Comparison of ENCODE assay signal across 8 cellular contexts in genomic region chr18:75209129-75209951, GRCh38. TPM values are rescaled to one million over a fixed set of nuclear protein-coding genes. Genes with fewer than 3 reads are reported as not detected.
DNase-seq lines count a peak whose midpoint lies in the region; ATAC-seq lines count a peak whose summit lies in the region.

PTGR3 (minus strand) TSS chr18:75209139; CDS start chr18:75209058, 81 bp downstream.

- H3K4me1 ChIP-seq in CD8-positive, alpha-beta memory T cell (ENCODE audit: insufficient read depth, low read length): peaks cover 47% of the 10 kb centered on the region
- H3K4me1 ChIP-seq in effector memory CD4-positive, alpha-beta T cell (ENCODE audit: control insufficient read depth, insufficient read depth, low read length, poor library complexity, severe bottlenecking): peaks cover 25% of the 10 kb centered on the region

- POLR2A ChIA-PET in CD8-positive, alpha-beta memory T cell (lab: Charles Lee): interaction anchor here (0.5 to 1.3 kb wide), 5 partner anchors 10 to 504 kb away, joined by 3 to 6 read pairs (median 3); no protein-coding TSS in a partner anchor

- H3K27ac Mint-ChIP-seq in CD8-positive, alpha-beta memory T cell: peak within 1 kb of the TSS; percentile 91 to 99 (median 98)

- H3K4me1 Mint-ChIP-seq in CD8-positive, alpha-beta memory T cell: peaks cover 59 to 69% (median 68%) of the 10 kb centered on the region in 3 donors

- peaks cover 0 to 29% (median 3%) of the 10 kb centered on the region in 3 donors for H3K36me3 Mint-ChIP-seq in CD8-positive, alpha-beta memory T cell

- peaks cover 0 to 5% of the 10 kb centered on the region in 2 donors for H3K27me3 Mint-ChIP-seq in CD8-positive, alpha-beta memory T cell

- H3K9me3 ChIP-seq in CD8-positive, alpha-beta memory T cell (ENCODE audit: low read length): no peaks in the 10 kb centered on the region
- H3K9me3 ChIP-seq in effector memory CD4-positive, alpha-beta T cell (ENCODE audit: control insufficient read depth, low read length): no peaks in the 10 kb centered on the region

- no peaks in the 10 kb centered on the region for H3K27me3 ChIP-seq in CD8-positive, alpha-beta memory T cell (ENCODE audit: insufficient read depth, low read length, poor library complexity, severe bottlenecking)
- no peaks in the 10 kb centered on the region for H3K27me3 ChIP-seq in effector memory CD4-positive, alpha-beta T cell (replicated peaks; ENCODE audit: control insufficient read depth, insufficient read depth, low read length, poor library complexity, severe bottlenecking)

- peak; percentile 72 to 86 (median 77) for DNase-seq in CD8-positive, alpha-beta memory T cell
- peak; percentile 68 for DNase-seq in HT-29 (ENCODE audit: low spot score)
- DNase-seq in NOMO-1 treated with DMSO at 0.1 percent for 48 hours (lab: John Stamatoyannopoulos, UW; ENCODE audit: unreplicated experiment): peak; percentile 78
- peak in 2 of 3 experiments; percentile 41 to 64 for DNase-seq in activated CD8-positive, alpha-beta memory T cell treated with anti-CD3 and anti-CD28 coated beads for 48 hours (ENCODE audit: low read depth in 2 of 3, low spot score in 2 of 3)
- DNase-seq in effector memory CD4-positive, alpha-beta T cell: peak; percentile 66 to 74 (median 66)
- peak; percentile 89 for DNase-seq in medulla oblongata (ENCODE audit: extremely low spot score)
- DNase-seq in stimulated activated CD8-positive, alpha-beta memory T cell treated with anti-CD3 and anti-CD28 coated beads, Interleukin-12 subunit alpha, Interleukin-12 subunit beta, amount 100 ng/mL, for 4 hours (ENCODE audit: low read depth): peak; percentile 60

- peak within 1 kb of the TSS; percentile 98 to 100 (median 98) for H3K4me3 Mint-ChIP-seq in CD8-positive, alpha-beta memory T cell

- peak; percentile 14 for ATAC-seq in GM19468 (IDR thresholded peaks at IDR 0.05; ENCODE audit: extremely low read depth, unreplicated experiment)

- peaks cover 0 to 1% (median 0%) of the 10 kb centered on the region in 5 donors for H3K9me3 Mint-ChIP-seq in CD8-positive, alpha-beta memory T cell

- no peaks in the 10 kb centered on the region for H3K36me3 ChIP-seq in CD8-positive, alpha-beta memory T cell (ENCODE audit: insufficient read depth, low read length)
- H3K36me3 ChIP-seq in effector memory CD4-positive, alpha-beta T cell (ENCODE audit: control insufficient read depth, insufficient read depth, low read length): no peaks in the 10 kb centered on the region

- H3K27ac ChIP-seq in CD8-positive, alpha-beta memory T cell (ENCODE audit: low read depth, low read length): peak within 1 kb of the TSS; percentile 75
- H3K27ac ChIP-seq in effector memory CD4-positive, alpha-beta T cell (ENCODE audit: insufficient read depth, low read length, poor library complexity, severe bottlenecking): peak within 1 kb of the TSS; percentile 81

- H3K4me3 ChIP-seq in CD8-positive, alpha-beta memory T cell (ENCODE audit: low read length): peak within 1 kb of the TSS; percentile 77
- H3K4me3 ChIP-seq in effector memory CD4-positive, alpha-beta T cell (ENCODE audit: insufficient read depth, low read depth, low read length, poor library complexity, severe bottlenecking): peak within 1 kb of the TSS; percentile 70

- CTCF ChIA-PET in CD8-positive, alpha-beta memory T cell (lab: Charles Lee): interaction anchor here (1.1 to 1.4 kb wide), 2 partner anchors 33 to 37 kb away, joined by 3 to 4 read pairs; no protein-coding TSS in a partner anchor

RNA-seq across cellular contexts. Expression of gene PTGR3, which starts in this region (rescaled TPM):
- total RNA-seq in CD8-positive, alpha-beta memory T cell: 10 to 100 TPM; 25.8 to 26.3 TPM
- polyA plus RNA-seq in CD8-positive, alpha-beta memory T cell: 20.3 TPM
- 7.0 and 16.1 TPM in 2 replicates for total RNA-seq in HT-29 (2014; rRNA removed; shearing (Covaris generic))

Comparison
In these comparisons a context has a peak if more than half of its experiments do, and no peak if none do; other contexts are left out.
1. Peak in every context shown above with its lines: DNase-seq, ATAC-seq, H3K4me3 ChIP-seq and H3K27ac ChIP-seq.